8 cellular contexts compared by ENCODE assay signal in genomic region chrX:102721169-102721506, GRCh38. TPM values are rescaled to one million over a fixed set of nuclear protein-coding genes. Genes with fewer than 3 reads are reported as not detected.
DNase-seq lines count a peak whose midpoint lies in the region; ATAC-seq and TF ChIP-seq lines count a peak whose summit lies in the region.
"Not testable (repeated sequence)": the region's sequence is repeated elsewhere in the genome, so short reads cannot be mapped to it uniquely, and the experiment has no call there.

No MANE protein-coding gene starts in this region.

- not testable (repeated sequence) for H3K27me3 ChIP-seq in OCI-LY1 (ENCODE audit: insufficient read depth, low read length); foreskin keratinocyte; mesenchymal stem cell (ENCODE audit: control insufficient read depth in 1 of 2, insufficient read depth in 1 of 2, low read length in 2 of 2); sigmoid colon; upper lobe of right lung

- H2AFZ ChIP-seq in OCI-LY1 (ENCODE audit: low read length): not testable (repeated sequence)
- H2AFZ ChIP-seq in mesenchymal stem cell (ENCODE audit: low read depth, low read length): peak overlapping the region; percentile 78

- H3K18ac ChIP-seq in mesenchymal stem cell (ENCODE audit: low read depth in 1 of 2, low read length in 2 of 2): not testable (repeated sequence)

- peak overlapping the region; percentile 75 for H3K9ac ChIP-seq in OCI-LY1 (ENCODE audit: low read length)
- peak overlapping the region; percentile 57 for H3K9ac ChIP-seq in mesenchymal stem cell (ENCODE audit: low read length)

- H3K4me1 ChIP-seq in OCI-LY1 (ENCODE audit: insufficient read depth, low read length, severe bottlenecking): peaks cover 17% of the 10 kb centered on the region
- not testable (repeated sequence) for H3K4me1 ChIP-seq in foreskin keratinocyte; mesenchymal stem cell (ENCODE audit: control insufficient read depth, insufficient read depth, low read depth, low read length); sigmoid colon; upper lobe of right lung

- H3K4me3 ChIP-seq in GM12864 (ENCODE audit: low read depth, low read length) (peak overlapping the region; percentile 43), OCI-LY1 (ENCODE audit: low read depth, low read length, poor library complexity, severe bottlenecking) (peak overlapping the region; percentile 81), choroid plexus epithelial cell (ENCODE audit: low read depth, low read length) (peak overlapping the region; percentile 67), mesenchymal stem cell (ENCODE audit: insufficient read depth in 1 of 2, low read depth in 1 of 2, low read length in 2 of 2) (peak overlapping the region; percentile 48 to 71), sigmoid colon (peak overlapping the region; percentile 33 to 55 (median 50)), upper lobe of right lung (peak overlapping the region; percentile 57)

- H4K20me1 ChIP-seq in OCI-LY1 (ENCODE audit: insufficient read depth, low read length): not testable (repeated sequence)

- H2BK12ac ChIP-seq in mesenchymal stem cell (ENCODE audit: low read length in 2 of 2): not testable (repeated sequence)

- not testable (repeated sequence) for H3F3A ChIP-seq in OCI-LY1 (ENCODE audit: insufficient read depth, low read length)

- WGBS in mesenchymal stem cell: 100% methylated on average over 1 of the region's 7 CpGs
- 14 to 54% methylated on average over 7 of the region's 7 CpGs for WGBS in sigmoid colon, 2 donors

- ATAC-seq in foreskin keratinocyte: peak; percentile 33
- ATAC-seq in upper lobe of right lung: not testable (repeated sequence)

- not testable (repeated sequence) for TF ChIP-seq POLR2A in sigmoid colon (IDR thresholded peaks at IDR 0.05)

- not testable (repeated sequence) for H3K4ac ChIP-seq in mesenchymal stem cell (ENCODE audit: low read depth in 1 of 2, low read length in 2 of 2)

- not testable (repeated sequence) for DNase-seq in GM12864 (ENCODE audit: low read depth); activated T-helper 1 cell treated with anti-CD3 and anti-CD28 coated beads, Interleukin-12 subunit alpha, Interleukin-12 subunit beta, Interleukin-2, Interleukin-4 antibody, amounts not matched to agents 30 ng/mL and 10 ng/mL and 1 ng/mL, durations not matched to agents 14 hours and 24 hours and 36 hours (ENCODE audit: low spot score); choroid plexus epithelial cell (ENCODE audit: low read depth); foreskin keratinocyte; mesenchymal stem cell; sigmoid colon; upper lobe of right lung

- H3K27ac Mint-ChIP-seq in activated T-helper 1 cell treated with anti-CD3 and anti-CD28 coated beads, Interleukin-12 subunit alpha, Interleukin-12 subunit beta, Interleukin-2, Interleukin-4 antibody, amounts not matched to agents 30 ng/mL and 10 ng/mL and 1 ng/mL, durations not matched to agents 14 hours and 24 hours and 36 hours: not testable (repeated sequence)

- not testable (repeated sequence) for H4K91ac ChIP-seq in mesenchymal stem cell (ENCODE audit: low read length)

- not testable (repeated sequence) for H3K9me3 ChIP-seq in OCI-LY1 (ENCODE audit: low read length); mesenchymal stem cell (ENCODE audit: control insufficient read depth, low read length); sigmoid colon; upper lobe of right lung

- H3K36me3 Mint-ChIP-seq in activated T-helper 1 cell treated with anti-CD3 and anti-CD28 coated beads, Interleukin-12 subunit alpha, Interleukin-12 subunit beta, Interleukin-2, Interleukin-4 antibody, amounts not matched to agents 30 ng/mL and 10 ng/mL and 1 ng/mL, durations not matched to agents 14 hours and 24 hours and 36 hours (ENCODE audit: low read depth): not testable (repeated sequence)

- H3K23ac ChIP-seq in mesenchymal stem cell (ENCODE audit: low read length in 2 of 2): not testable (repeated sequence)

- not testable (repeated sequence) for H2BK120ac ChIP-seq in mesenchymal stem cell (ENCODE audit: low read depth, low read length)

- H3K9me2 ChIP-seq in OCI-LY1 (ENCODE audit: low read depth, low read length): not testable (repeated sequence)

- H4K8ac ChIP-seq in mesenchymal stem cell (ENCODE audit: low read length): peak overlapping the region; percentile 59

- intact Hi-C loops in activated T-helper 1 cell treated with anti-CD3 and anti-CD28 coated beads, Interleukin-12 subunit alpha, Interleukin-12 subunit beta, Interleukin-2, Interleukin-4 antibody, amounts not matched to agents 30 ng/mL and 10 ng/mL and 1 ng/mL, durations not matched to agents 14 hours and 24 hours and 36 hours (cut with micrococcal nuclease): loop anchor here (2.0 kb wide), 2 partner anchors 62 to 122 kb away; partner anchors contain the start of gene ARMCX5
- intact Hi-C loops in sigmoid colon (cut with DNase I): loop anchor here (10.0 kb wide), 1 partner anchor 206 kb away; the partner anchor contains the start of gene TMSB15A
- intact Hi-C loops in upper lobe of right lung (cut with DNase I): not testable (repeated sequence)

- not testable (repeated sequence) for H3K27me3 Mint-ChIP-seq in activated T-helper 1 cell treated with anti-CD3 and anti-CD28 coated beads, Interleukin-12 subunit alpha, Interleukin-12 subunit beta, Interleukin-2, Interleukin-4 antibody, amounts not matched to agents 30 ng/mL and 10 ng/mL and 1 ng/mL, durations not matched to agents 14 hours and 24 hours and 36 hours (ENCODE audit: insufficient read depth)

- not testable (repeated sequence) for H2AK5ac ChIP-seq in mesenchymal stem cell (ENCODE audit: low read length, severe bottlenecking)

- not testable (repeated sequence) for TF ChIP-seq CTCF in GM12864 (IDR thresholded peaks at IDR 0.05; ENCODE audit: low read depth, low read length, missing control alignments); OCI-LY1 (IDR thresholded peaks at IDR 0.05; ENCODE audit: low read length); choroid plexus epithelial cell (conservative IDR thresholded peaks at IDR 0.05; ENCODE audit: low read depth, low read length); foreskin keratinocyte (conservative IDR thresholded peaks at IDR 0.05); sigmoid colon (IDR thresholded peaks at IDR 0.05); upper lobe of right lung (IDR thresholded peaks at IDR 0.05)

- peak overlapping the region; percentile 88 for H3K4me3 Mint-ChIP-seq in activated T-helper 1 cell treated with anti-CD3 and anti-CD28 coated beads, Interleukin-12 subunit alpha, Interleukin-12 subunit beta, Interleukin-2, Interleukin-4 antibody, amounts not matched to agents 30 ng/mL and 10 ng/mL and 1 ng/mL, durations not matched to agents 14 hours and 24 hours and 36 hours

- H3K79me1 ChIP-seq in mesenchymal stem cell (replicated peaks; ENCODE audit: low read length, poor library complexity, severe bottlenecking): not testable (repeated sequence)

- not testable (repeated sequence) for H3K9me3 Mint-ChIP-seq in activated T-helper 1 cell treated with anti-CD3 and anti-CD28 coated beads, Interleukin-12 subunit alpha, Interleukin-12 subunit beta, Interleukin-2, Interleukin-4 antibody, amounts not matched to agents 30 ng/mL and 10 ng/mL and 1 ng/mL, durations not matched to agents 14 hours and 24 hours and 36 hours

- not testable (repeated sequence) for H3K79me2 ChIP-seq in OCI-LY1 (ENCODE audit: insufficient read depth, low read length)

- H2BK15ac ChIP-seq in mesenchymal stem cell (ENCODE audit: low read depth, poor library complexity, severe bottlenecking): not testable (repeated sequence)

- not testable (repeated sequence) for H3K14ac ChIP-seq in mesenchymal stem cell (ENCODE audit: low read length in 2 of 2)

- H3K4me2 ChIP-seq in OCI-LY1 (ENCODE audit: low read length): peak overlapping the region; percentile 89
- H3K4me2 ChIP-seq in mesenchymal stem cell (ENCODE audit: low read length, poor library complexity, severe bottlenecking): peak overlapping the region; percentile 12

- not testable (repeated sequence) for TF ChIP-seq EP300 in sigmoid colon (IDR thresholded peaks at IDR 0.05)

- H3K4me1 Mint-ChIP-seq in activated T-helper 1 cell treated with anti-CD3 and anti-CD28 coated beads, Interleukin-12 subunit alpha, Interleukin-12 subunit beta, Interleukin-2, Interleukin-4 antibody, amounts not matched to agents 30 ng/mL and 10 ng/mL and 1 ng/mL, durations not matched to agents 14 hours and 24 hours and 36 hours (ENCODE audit: low read depth): peaks cover 11% of the 10 kb centered on the region

- not testable (repeated sequence) for H3K36me3 ChIP-seq in OCI-LY1 (ENCODE audit: insufficient read depth, low read length); mesenchymal stem cell (ENCODE audit: control insufficient read depth in 1 of 2, insufficient read depth in 2 of 2, low read depth in 1 of 2, low read length in 2 of 2); sigmoid colon; upper lobe of right lung

- H2BK5ac ChIP-seq in mesenchymal stem cell (ENCODE audit: low read depth, low read length, poor library complexity, severe bottlenecking): not testable (repeated sequence)

- not testable (repeated sequence) for H3K27ac ChIP-seq in OCI-LY1 (ENCODE audit: low read depth, low read length, poor library complexity, severe bottlenecking); foreskin keratinocyte; mesenchymal stem cell (ENCODE audit: low read length, poor library complexity, severe bottlenecking); upper lobe of right lung
- peak overlapping the region in 3 of 4 donors; percentile 57 to 69 (median 67) for H3K27ac ChIP-seq in sigmoid colon

RNA-seq across cellular contexts. Expression of gene GPRASP3, which starts 0.6 kb away (rescaled TPM):
- 0.65 and 0.88 TPM in 2 replicates for total RNA-seq in activated T-helper 1 cell treated with anti-CD3 and anti-CD28 coated beads, Interleukin-12 subunit alpha, Interleukin-12 subunit beta, Interleukin-2, Interleukin-4 antibody, amounts not matched to agents 30 ng/mL and 10 ng/mL and 1 ng/mL, durations not matched to agents 14 hours and 24 hours and 36 hours
- total RNA-seq in foreskin keratinocyte (3.6 and 4.3 TPM in 2 replicates), sigmoid colon (1 to 10 TPM; 4.5 to 8.6 (median 7.2) TPM), upper lobe of right lung (4.3 TPM)
- polyA plus RNA-seq in foreskin keratinocyte (1.3 TPM in 2 replicates), sigmoid colon (1 to 10 TPM in 2 of 3 donors, under 1 TPM in 1; 0.60 to 1.4 (median 1.2) TPM)
- polyA plus RNA-seq in mesenchymal stem cell (2013, experiment 1 of 2): 3.3 TPM
- 3.3 TPM for polyA plus RNA-seq in mesenchymal stem cell (2013, experiment 2 of 2)

RNA-seq across cellular contexts. Expression of gene GPRASP2, which starts 8.9 kb away (rescaled TPM):
- 0.10 and 0.15 TPM in 2 replicates for total RNA-seq in activated T-helper 1 cell treated with anti-CD3 and anti-CD28 coated beads, Interleukin-12 subunit alpha, Interleukin-12 subunit beta, Interleukin-2, Interleukin-4 antibody, amounts not matched to agents 30 ng/mL and 10 ng/mL and 1 ng/mL, durations not matched to agents 14 hours and 24 hours and 36 hours
- total RNA-seq in foreskin keratinocyte: 9.1 and 9.9 TPM in 2 replicates
- 2.4 and 2.9 TPM in 2 replicates for polyA plus RNA-seq in foreskin keratinocyte
- 4.7 TPM for polyA plus RNA-seq in mesenchymal stem cell (2013, experiment 1 of 2)
- polyA plus RNA-seq in mesenchymal stem cell (2013, experiment 2 of 2): 4.6 TPM
- total RNA-seq in sigmoid colon: 10 to 100 TPM in 3 of 4 donors, 1 to 10 TPM in 1; 8.0 to 19.5 (median 16.5) TPM
- 1 to 10 TPM; 1.2 to 4.3 (median 1.6) TPM for polyA plus RNA-seq in sigmoid colon
- total RNA-seq in upper lobe of right lung: 8.0 TPM
